In genomic region chr15:40031300-40031699, GRCh38 we compare ENCODE assay signal across 20 cellular contexts. TPM values are rescaled to one million over a fixed set of nuclear protein-coding genes. Genes with fewer than 3 reads are reported as not detected.
A peak's percentile ranks its signal among the peaks of the same experiment; 100 is the strongest.
DNase-seq lines count a peak whose midpoint lies in the region; ATAC-seq, FAIRE-seq and TF ChIP-seq lines count a peak whose summit lies in the region.
"Had no signal": no experiment of that assay in that cellular context is flagged by ENCODE, and none has a peak within 500 bp of the region (broad histone marks: within the 10 kb centered on the region; RNA-seq: fewer than 3 reads in every experiment).

No MANE protein-coding gene starts in this region.

- H3K27ac Mint-ChIP-seq in activated CD4-positive, alpha-beta T cell treated with anti-CD3 and anti-CD28 coated beads for 36 hours: peak overlapping the region; percentile 14

- TF ChIP-seq RAD21 in HepG2 (CRISPR knock-in tag; IDR thresholded peaks at IDR 0.05): no peak

- H3K4me1 ChIP-seq in HepG2 (ENCODE audit: insufficient read depth, low read length) (no peaks in the 10 kb centered on the region), right lobe of liver (no peaks in the 10 kb centered on the region), right atrium auricular region (peaks cover 0 to 15% of the 10 kb centered on the region in 2 donors), stomach (peaks cover 0 to 20% (median 6%) of the 10 kb centered on the region in 4 donors)

- intact Hi-C loops in activated CD4-positive, alpha-beta T cell treated with anti-CD3 and anti-CD28 coated beads for 36 hours (cut with DNase I, micrococcal nuclease): no loop called here
- intact Hi-C loops in HepG2 (cut with micrococcal nuclease; ENCODE audit: unreplicated experiment): loop anchor here (5.0 kb wide), 1 partner anchor 244 kb away; no protein-coding TSS in a partner anchor
- intact Hi-C loops in right lobe of liver (cut with DNase I): no loop called here
- intact Hi-C loops in stomach (cut with DNase I; ENCODE audit: low total_unique reads): no loop called here

- H3K9me3 Mint-ChIP-seq in activated CD4-positive, alpha-beta T cell treated with anti-CD3 and anti-CD28 coated beads for 36 hours (ENCODE audit: low read depth): no peaks in the 10 kb centered on the region

- no peak overlapping the region for H3K4me3 Mint-ChIP-seq in activated CD4-positive, alpha-beta T cell treated with anti-CD3 and anti-CD28 coated beads for 36 hours

- H3K36me3 ChIP-seq in HepG2 (replicated peaks in 1 of 2; ENCODE audit: control insufficient read depth in 1 of 2, insufficient read depth in 2 of 2, low read length in 2 of 2) (peaks cover 24 to 79% of the 10 kb centered on the region in 2 experiments), right lobe of liver (peaks cover 7 to 96% (median 59%) of the 10 kb centered on the region in 4 donors), right atrium auricular region (peaks cover 92% of the 10 kb centered on the region), stomach (peaks cover 42 to 99% (median 99%) of the 10 kb centered on the region in 4 donors)

- no TSS peak for BruUV-seq in HepG2 (replicated peaks; lab: Mats Ljungman, UMichigan)

- CTCF ChIA-PET in activated CD4-positive, alpha-beta T cell treated with anti-CD3 and anti-CD28 coated beads for 36 hours (lab: Charles Lee): interaction anchor here (0.7 to 1.6 kb wide), 6 partner anchors 14 to 242 kb away, joined by 3 to 6 read pairs (median 4); no protein-coding TSS in a partner anchor
- CTCF ChIA-PET in HepG2 (lab: Yijun Ruan, JAX; ENCODE audit: low intra/inter-chr PET ratio, low total read pairs): interaction anchor here (1.7 kb wide), 1 partner anchor 244 kb away, joined by 3 read pairs; no protein-coding TSS in a partner anchor

- peaks cover 14% of the 10 kb centered on the region for H3K4me1 Mint-ChIP-seq in activated CD4-positive, alpha-beta T cell treated with anti-CD3 and anti-CD28 coated beads for 36 hours

- no peak overlapping the region for H2AFZ ChIP-seq in HepG2 (ENCODE audit: low read length)

- no peak for TF ChIP-seq CTCF in HepG2 (CRISPR knock-in tag; IDR thresholded peaks at IDR 0.05)
- TF ChIP-seq CTCF in right lobe of liver (IDR thresholded peaks at IDR 0.05): no peak
- no peak for TF ChIP-seq CTCF in right atrium auricular region (IDR thresholded peaks at IDR 0.05)
- no peak for TF ChIP-seq CTCF in stomach (IDR thresholded peaks at IDR 0.05)

- no peak for TF ChIP-seq POLR2A in HepG2 (IDR thresholded peaks at IDR 0.05; ENCODE audit: insufficient read depth in 1 of 2, low read depth in 2 of 2, low read length in 2 of 2)
- no peak for TF ChIP-seq POLR2A in right lobe of liver (IDR thresholded peaks at IDR 0.05)
- TF ChIP-seq POLR2A in stomach (IDR thresholded peaks at IDR 0.05): no peak

- peaks cover 3% of the 10 kb centered on the region; the same call in 1 of the 2 replicates for H4K20me1 ChIP-seq in HepG2 (ENCODE audit: insufficient read depth, low read length)

- no peak overlapping the region for H3K27ac ChIP-seq in HepG2 (ENCODE audit: extremely low read length, insufficient read depth, low read length)
- no peak overlapping the region for H3K27ac ChIP-seq in right lobe of liver
- H3K27ac ChIP-seq in right atrium auricular region: peak overlapping the region; percentile 36 to 66
- no peak overlapping the region for H3K27ac ChIP-seq in stomach
- H3K27ac ChIP-seq: 22Rv1, C4-2B, HL-60 had no signal

- in situ Hi-C loops in HepG2 (cut with HindIII; ENCODE audit: extremely low pct_ligation_motif_present, low pct_unique_long_range_greater_than_20kb): no loop called here

- no peak overlapping the region for H3K4me3 ChIP-seq in HepG2 (replicated peaks in 1 of 3; ENCODE audit: insufficient read depth in 1 of 3, low read depth in 2 of 3, low read length in 3 of 3)
- H3K4me3 ChIP-seq in right lobe of liver: no peak overlapping the region
- no peak overlapping the region for H3K4me3 ChIP-seq in right atrium auricular region
- H3K4me3 ChIP-seq in stomach: no peak overlapping the region

- no peaks in the 10 kb centered on the region for H3K9me3 ChIP-seq in HepG2 (ENCODE audit: low read length)
- H3K9me3 ChIP-seq in right lobe of liver: no peaks in the 10 kb centered on the region
- no peaks in the 10 kb centered on the region for H3K9me3 ChIP-seq in right atrium auricular region
- no peaks in the 10 kb centered on the region for H3K9me3 ChIP-seq in stomach

- 100% methylated on average over 3 of the region's 3 CpGs for WGBS in HepG2 (ENCODE audit: low lambda C conversion rate)
- WGBS in right lobe of liver (ENCODE audit: insufficient coverage, low coverage, low lambda C conversion rate, missing lambda C conversion rate): 82% methylated on average over 3 of the region's 3 CpGs
- 87 to 93% (median 91%) methylated on average over 3 of the region's 3 CpGs for WGBS in stomach, 5 donors

- POLR2A ChIA-PET in activated CD4-positive, alpha-beta T cell treated with anti-CD3 and anti-CD28 coated beads for 36 hours (lab: Charles Lee): no interaction called here
- POLR2A ChIA-PET in HepG2 (lab: Yijun Ruan, JAX): no interaction called here

- ATAC-seq in activated CD4-positive, alpha-beta T cell treated with anti-CD3 and anti-CD28 coated beads for 36 hours: no peak
- no peak for ATAC-seq in HepG2
- no peak for ATAC-seq in right lobe of liver

- H3K27me3 ChIP-seq in HepG2 (ENCODE audit: control insufficient read depth in 1 of 2, insufficient read depth in 2 of 2, low read length in 2 of 2) (no peaks in the 10 kb centered on the region), right lobe of liver (no peaks in the 10 kb centered on the region), right atrium auricular region (no peaks in the 10 kb centered on the region), stomach (no peaks in the 10 kb centered on the region)

- no peak for TF ChIP-seq EP300 in HepG2 (IDR thresholded peaks at IDR 0.05; ENCODE audit: low read depth in 2 of 2, low read length in 2 of 2)
- no peak for TF ChIP-seq EP300 in HepG2 (CRISPR knock-in tag; IDR thresholded peaks at IDR 0.05; ENCODE audit: borderline replicate concordance)
- no peak for TF ChIP-seq EP300 in stomach (IDR thresholded peaks at IDR 0.05)

- H3K4me2 ChIP-seq in HepG2 (ENCODE audit: low read depth, low read length): no peak overlapping the region

- no peaks in the 10 kb centered on the region for H3K79me2 ChIP-seq in HepG2 (ENCODE audit: insufficient read depth, low read length)

- DNase-seq in activated CD4-positive, alpha-beta T cell treated with anti-CD3 and anti-CD28 coated beads for 36 hours: no peak
- DNase-seq in activated CD4-positive, alpha-beta T cell treated with anti-CD3 and anti-CD28 coated beads for 48 hours: no peak
- DNase-seq in HepG2 (ENCODE audit: low spot score) (no peak), right lobe of liver (no peak), right atrium auricular region (ENCODE audit: low spot score) (no peak), D341Med (ENCODE audit: low spot score) (no peak), SK-N-DZ (ENCODE audit: low spot score) (no peak), stomach (no peak)
- DNase-seq: AML-193, DMS 273 treated with DMSO at 0.1 percent for 48 hours, H7, IMR-90, NCI-H1436, NCI-H1930, NCI-H226, NCI-H524 treated with DMSO at 0.1 percent for 48 hours had no signal

- no peak for FAIRE-seq in HepG2 (lab: Jason Lieb, UNC)
- FAIRE-seq: G401.6 had no signal

- no peaks in the 10 kb centered on the region for H3K27me3 Mint-ChIP-seq in activated CD4-positive, alpha-beta T cell treated with anti-CD3 and anti-CD28 coated beads for 36 hours

- no peak overlapping the region for H3K9ac ChIP-seq in HepG2 (ENCODE audit: insufficient read depth, low read depth, low read length)

- peaks cover 43% of the 10 kb centered on the region for H3K36me3 Mint-ChIP-seq in activated CD4-positive, alpha-beta T cell treated with anti-CD3 and anti-CD28 coated beads for 36 hours (ENCODE audit: low read depth)

TF ChIP-seq in HepG2, 621 proteins besides CTCF, POLR2A, EP300 and RAD21 (continues in another document):
- TF ChIP-seq NFIB (CRISPR knock-in tag; IDR thresholded peaks at IDR 0.05; ENCODE audit: borderline replicate concordance) (no peak), CEBPG (CRISPR knock-in tag; IDR thresholded peaks at IDR 0.05) (no peak)

RNA-seq across cellular contexts. Expression of gene SRP14, which starts 7.7 kb away (rescaled TPM):
- total RNA-seq in activated CD4-positive, alpha-beta T cell treated with anti-CD3 and anti-CD28 coated beads for 36 hours: 100 to 1,000 TPM; 124 to 157 TPM
- total RNA-seq in HepG2 (2016; rRNA removed; fragmentation: Illumina TruSeq; extraction: Trizol) (208 and 346 TPM in 2 replicates), right lobe of liver (100 to 1,000 TPM in 2 of 6 experiments, 10 to 100 TPM in 4; 57.9 to 277 (median 81.0) TPM), right atrium auricular region (100 to 1,000 TPM; 255 to 283 TPM), stomach (100 to 1,000 TPM in 3 of 5 donors, 10 to 100 TPM in 2; 72.4 to 350 (median 168) TPM)
- total RNA-seq in HepG2 (2016; cell fraction: cytosol; rRNA removed; fragmentation: Illumina TruSeq; extraction: Trizol; ENCODE audit: low read depth): 41.2 and 44.6 TPM in 2 replicates
- 215 and 364 TPM in 2 replicates for total RNA-seq in HepG2 (2016; cell fraction: insoluble cytoplasmic fraction; rRNA removed; fragmentation: Illumina TruSeq; extraction: Trizol)
- total RNA-seq in HepG2 (2016; cell fraction: membrane; rRNA removed; fragmentation: Illumina TruSeq; extraction: Trizol): 66.6 and 67.3 TPM in 2 replicates
- total RNA-seq in HepG2 (2016; cell fraction: nucleus; rRNA removed; fragmentation: Illumina TruSeq; extraction: Trizol): 83.4 and 83.7 TPM in 2 replicates
- polyA plus RNA-seq in HepG2 (2011; rRNA removed) (257 and 356 TPM in 2 replicates), stomach (100 to 1,000 TPM; 369 to 411 (median 382) TPM)
- 182 and 220 TPM in 2 replicates for polyA plus RNA-seq in HepG2 (2011; cell fraction: cytosol; rRNA removed)
- 51.4 and 52.1 TPM in 2 replicates for polyA plus RNA-seq in HepG2 (2011; cell fraction: nucleus; rRNA removed)
- 184 and 206 TPM in 2 replicates for polyA plus RNA-seq in HepG2 (2012)
- 72.3 and 76.1 TPM in 2 replicates for polyA plus RNA-seq in HepG2 (2016; cell fraction: cytosol; fragmentation: Illumina TruSeq; extraction: Trizol; ENCODE audit: low read depth)
- 607 and 646 TPM in 2 replicates for polyA plus RNA-seq in HepG2 (2016; cell fraction: insoluble cytoplasmic fraction; fragmentation: Illumina TruSeq; extraction: Trizol; ENCODE audit: low read depth)
- 102 TPM in 2 replicates for polyA plus RNA-seq in HepG2 (2016; cell fraction: membrane; fragmentation: Illumina TruSeq; extraction: Trizol; ENCODE audit: low read depth)
- polyA plus RNA-seq in HepG2 (2016; cell fraction: nucleus; fragmentation: Illumina TruSeq; extraction: Trizol; ENCODE audit: insufficient read depth, low read depth): 218 and 240 TPM in 2 replicates
- polyA minus RNA-seq in HepG2 (2011; rRNA and poly(A)+ RNA removed; ENCODE audit: low replicate concordance): 39.8 and 85.1 TPM in 2 replicates
- 43.2 and 55.2 TPM in 2 replicates for polyA minus RNA-seq in HepG2 (2011; cell fraction: cytosol; rRNA and poly(A)+ RNA removed)
- polyA minus RNA-seq in HepG2 (2011; cell fraction: nucleus; rRNA and poly(A)+ RNA removed): 31.1 and 41.5 TPM in 2 replicates
- polyA plus RNA-seq in SK-N-DZ (2014; cell fraction: cytosol; rRNA removed): 256 and 265 TPM in 2 replicates
- polyA plus RNA-seq in SK-N-DZ (2014; cell fraction: nucleus; rRNA removed): 209 and 319 TPM in 2 replicates

Comparison
In these comparisons a context has a peak if more than half of its experiments do, and no peak if none do; other contexts are left out.
1. H3K27ac ChIP-seq: peak in right atrium auricular region (2 of 2); none in HepG2 (single experiment), right lobe of liver (0 of 3) and stomach (0 of 5).